ENCODE assay signal across 14 cellular contexts in the genomic region with DNA sequence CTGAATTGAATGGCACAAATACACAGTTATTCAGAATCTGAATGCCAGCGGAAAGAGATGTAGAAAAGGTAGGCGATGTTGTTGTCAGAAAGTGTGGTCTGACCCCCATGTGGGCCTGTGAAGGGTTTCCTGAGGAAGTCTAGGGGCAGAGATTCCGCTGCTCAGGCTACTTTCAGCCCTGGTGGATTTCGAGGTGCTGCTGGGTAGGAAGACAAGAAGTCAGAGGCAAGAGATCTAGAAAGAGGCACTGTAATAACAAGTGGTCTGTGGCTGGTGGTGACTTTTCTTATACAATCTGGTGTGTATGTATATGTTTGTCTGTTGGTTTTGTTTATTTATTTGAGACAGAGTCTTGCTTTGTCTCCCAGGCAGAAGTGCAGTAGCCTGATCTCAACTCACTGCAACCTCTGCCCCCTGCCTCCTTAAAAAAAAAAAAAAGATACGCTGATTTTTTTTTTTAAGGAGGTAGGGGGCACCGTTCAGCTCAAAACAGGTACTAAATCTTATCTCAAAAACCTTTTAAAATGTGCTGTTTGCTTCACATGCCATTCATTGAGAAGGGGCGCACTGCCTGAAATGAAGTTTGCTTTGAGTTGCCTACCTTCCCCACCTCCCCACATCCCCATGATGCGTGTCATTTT. TPM values are rescaled to one million over a fixed set of nuclear protein-coding genes. Genes with fewer than 3 reads are reported as not detected.
DNase-seq lines count a peak whose midpoint lies in the region; TF ChIP-seq lines count a peak whose summit lies in the region.
"Had no signal": no experiment of that assay in that cellular context is flagged by ENCODE, and none has a peak within 500 bp of the region (broad histone marks: within the 10 kb centered on the region; RNA-seq: fewer than 3 reads in every experiment).

No MANE protein-coding gene starts in this region.

- H3K4me1 ChIP-seq in ascending aorta: peaks cover 4 to 43% of the 10 kb centered on the region in 2 donors
- H3K4me1 ChIP-seq: adrenal gland, right lobe of liver, upper lobe of left lung had no signal

- no peaks in the 10 kb centered on the region for H3K36me3 ChIP-seq in ascending aorta
- H3K36me3 ChIP-seq: adrenal gland, right lobe of liver, upper lobe of left lung had no signal

- intact Hi-C loops in activated CD4-positive, alpha-beta T cell treated with anti-CD3 and anti-CD28 coated beads, Interleukin-2, amount 10 ng/mL, durations not matched to agents 24 days and 14 days (cut with micrococcal nuclease): loop anchor here (1.0 kb wide), 1 partner anchor 15 kb away; no protein-coding TSS in a partner anchor
- intact Hi-C loops in ascending aorta (cut with DNase I): no loop called here

- H3K4me3 Mint-ChIP-seq in activated CD4-positive, alpha-beta T cell treated with anti-CD3 and anti-CD28 coated beads, Interleukin-2, amount 10 ng/mL, durations not matched to agents 24 days and 14 days: peak overlapping the region; percentile 3
- peak overlapping the region; percentile 73 for H3K4me3 Mint-ChIP-seq in stimulated activated naive CD8-positive, alpha-beta T cell treated with anti-CD3 and anti-CD28 coated beads, Interleukin-15, Interleukin-2, amounts not matched to agents 100 ng/mL and 50 ng/mL, for 24 hours
- H3K4me3 Mint-ChIP-seq: naive B cell had no signal

- H3K9me3 ChIP-seq in ascending aorta: no peaks in the 10 kb centered on the region
- H3K9me3 ChIP-seq: adrenal gland, right lobe of liver, upper lobe of left lung had no signal

- DNase-seq in activated T-cell treated with anti-CD3 and anti-CD28 coated beads for 24 hours (ENCODE audit: low read depth) (peak; percentile 13), activated T-cell treated with anti-CD3 and anti-CD28 coated beads for 4 hours (no peak), ascending aorta (ENCODE audit: low spot score in 2 of 2) (peak in 1 of 2 donors; percentile 11), midbrain (lab: John Stamatoyannopoulos, UW) (no peak), middle frontal gyrus (ENCODE audit: extremely low spot score, low spot score) (no peak), DMS53 treated with DMSO at 0.1 percent for 48 hours (lab: John Stamatoyannopoulos, UW; ENCODE audit: unreplicated experiment) (no peak)
- DNase-seq in activated CD4-positive, alpha-beta T cell treated with anti-CD3 and anti-CD28 coated beads, Interleukin-2, amount 10 ng/mL, durations not matched to agents 24 days and 14 days: peak; percentile 65
- DNase-seq: adrenal gland, kidney, naive B cell, PC-9, right lobe of liver, upper lobe of left lung had no signal

- no peaks in the 10 kb centered on the region for H3K27me3 ChIP-seq in ascending aorta
- H3K27me3 ChIP-seq: adrenal gland, right lobe of liver, upper lobe of left lung had no signal

- peak overlapping the region; percentile 73 to 77 for H3K27ac ChIP-seq in ascending aorta
- H3K27ac ChIP-seq: adrenal gland, PC-9, right lobe of liver, upper lobe of left lung had no signal

- peak overlapping the region; percentile 43 for H3K27ac Mint-ChIP-seq in activated CD4-positive, alpha-beta T cell treated with anti-CD3 and anti-CD28 coated beads, Interleukin-2, amount 10 ng/mL, durations not matched to agents 24 days and 14 days
- peak overlapping the region; percentile 80 for H3K27ac Mint-ChIP-seq in stimulated activated naive CD8-positive, alpha-beta T cell treated with anti-CD3 and anti-CD28 coated beads, Interleukin-15, Interleukin-2, amounts not matched to agents 100 ng/mL and 50 ng/mL, for 24 hours
- H3K27ac Mint-ChIP-seq: naive B cell had no signal

- peaks cover 10% of the 10 kb centered on the region for H3K27me3 Mint-ChIP-seq in activated CD4-positive, alpha-beta T cell treated with anti-CD3 and anti-CD28 coated beads, Interleukin-2, amount 10 ng/mL, durations not matched to agents 24 days and 14 days
- peaks cover 12% of the 10 kb centered on the region for H3K27me3 Mint-ChIP-seq in stimulated activated naive CD8-positive, alpha-beta T cell treated with anti-CD3 and anti-CD28 coated beads, Interleukin-15, Interleukin-2, amounts not matched to agents 100 ng/mL and 50 ng/mL, for 24 hours

- peaks cover 17% of the 10 kb centered on the region for H3K4me1 Mint-ChIP-seq in activated CD4-positive, alpha-beta T cell treated with anti-CD3 and anti-CD28 coated beads, Interleukin-2, amount 10 ng/mL, durations not matched to agents 24 days and 14 days
- peaks cover 44% of the 10 kb centered on the region for H3K4me1 Mint-ChIP-seq in stimulated activated naive CD8-positive, alpha-beta T cell treated with anti-CD3 and anti-CD28 coated beads, Interleukin-15, Interleukin-2, amounts not matched to agents 100 ng/mL and 50 ng/mL, for 24 hours (ENCODE audit: low read depth)

- H3K9me3 Mint-ChIP-seq in activated CD4-positive, alpha-beta T cell treated with anti-CD3 and anti-CD28 coated beads, Interleukin-2, amount 10 ng/mL, durations not matched to agents 24 days and 14 days: no peaks in the 10 kb centered on the region
- no peaks in the 10 kb centered on the region for H3K9me3 Mint-ChIP-seq in stimulated activated naive CD8-positive, alpha-beta T cell treated with anti-CD3 and anti-CD28 coated beads, Interleukin-15, Interleukin-2, amounts not matched to agents 100 ng/mL and 50 ng/mL, for 24 hours
- H3K9me3 Mint-ChIP-seq: naive B cell had no signal

- no peak overlapping the region for H3K4me3 ChIP-seq in ascending aorta
- H3K4me3 ChIP-seq: adrenal gland, PC-9, right lobe of liver, upper lobe of left lung had no signal

- TF ChIP-seq CTCF in ascending aorta (IDR thresholded peaks at IDR 0.05): no peak

- H3K36me3 Mint-ChIP-seq in activated CD4-positive, alpha-beta T cell treated with anti-CD3 and anti-CD28 coated beads, Interleukin-2, amount 10 ng/mL, durations not matched to agents 24 days and 14 days (ENCODE audit: low read depth): no peaks in the 10 kb centered on the region
- no peaks in the 10 kb centered on the region for H3K36me3 Mint-ChIP-seq in stimulated activated naive CD8-positive, alpha-beta T cell treated with anti-CD3 and anti-CD28 coated beads, Interleukin-15, Interleukin-2, amounts not matched to agents 100 ng/mL and 50 ng/mL, for 24 hours (ENCODE audit: low read depth)
- H3K36me3 Mint-ChIP-seq: naive B cell had no signal

RNA-seq across cellular contexts. Expression of a gene that starts 27.1 kb away (rescaled TPM):
- total RNA-seq in activated CD4-positive, alpha-beta T cell treated with anti-CD3 and anti-CD28 coated beads, Interleukin-2, amount 10 ng/mL, durations not matched to agents 24 days and 14 days: not detected in 2 replicates
- not detected for total RNA-seq in ascending aorta
- total RNA-seq: adrenal gland, kidney, PC-9, right lobe of liver, upper lobe of left lung had no signal

RNA-seq across cellular contexts. Expression of a gene that starts 27.1 kb away (rescaled TPM):
- total RNA-seq in activated CD4-positive, alpha-beta T cell treated with anti-CD3 and anti-CD28 coated beads, Interleukin-2, amount 10 ng/mL, durations not matched to agents 24 days and 14 days: 13.6 and 14.5 TPM in 2 replicates
- total RNA-seq in ascending aorta: 36.7 TPM

Comparison
In these comparisons a context has a peak if more than half of its experiments do, and no peak if none do; other contexts are left out.
1. DNase-seq: peak in activated T-cell treated with anti-CD3 and anti-CD28 coated beads for 24 hours (single experiment) and activated CD4-positive, alpha-beta T cell treated with anti-CD3 and anti-CD28 coated beads, Interleukin-2, amount 10 ng/mL, durations not matched to agents 24 days and 14 days (single experiment); none in activated T-cell treated with anti-CD3 and anti-CD28 coated beads for 4 hours (single experiment), midbrain (single experiment), middle frontal gyrus (single experiment) and DMS53 treated with DMSO at 0.1 percent for 48 hours (single experiment).